Comparison of ENCODE assay signal across 8 cellular contexts in genomic region chr1:33634806-33635205, GRCh38.
A peak's percentile ranks its signal among the peaks of the same experiment; 100 is the strongest.
DNase-seq lines count a peak whose midpoint lies in the region; ATAC-seq, FAIRE-seq and TF ChIP-seq lines count a peak whose summit lies in the region.

No MANE protein-coding gene starts in this region.

- no peaks in the 10 kb centered on the region for H3K36me3 Mint-ChIP-seq in activated CD8-positive, alpha-beta T cell treated with anti-CD3 and anti-CD28 coated beads, Interleukin-2, amount 10 ng/mL, durations not matched to agents 7 days and 5 days (ENCODE audit: low read depth)

- TF ChIP-seq CTCF in D721Med (IDR thresholded peaks at IDR 0.05; ENCODE audit: insufficient read depth, missing control alignments), result peak; percentile 51
- peak; percentile 67 for TF ChIP-seq CTCF in HL-60 (IDR thresholded peaks at IDR 0.05; ENCODE audit: insufficient read depth, low read length)
- TF ChIP-seq CTCF in suprapubic skin (IDR thresholded peaks at IDR 0.05), result peak; percentile 16 to 51

- peaks cover 26% of the 10 kb centered on the region for H3K27me3 Mint-ChIP-seq in activated CD8-positive, alpha-beta T cell treated with anti-CD3 and anti-CD28 coated beads, Interleukin-2, amount 10 ng/mL, durations not matched to agents 7 days and 5 days (ENCODE audit: low read depth)

- no peak for ATAC-seq in activated CD8-positive, alpha-beta T cell treated with anti-CD3 and anti-CD28 coated beads, Interleukin-2, amount 10 ng/mL, durations not matched to agents 7 days and 5 days
- ATAC-seq in GM21447 (IDR thresholded peaks at IDR 0.05; ENCODE audit: unreplicated experiment), result no peak
- ATAC-seq in GM18858 (IDR thresholded peaks at IDR 0.05; ENCODE audit: unreplicated experiment), result no peak

- no peak for TF ChIP-seq POLR2A in suprapubic skin (IDR thresholded peaks at IDR 0.05)

- FAIRE-seq in D721Med (lab: Jason Lieb, UNC), result no peak

- H3K9me3 ChIP-seq in suprapubic skin, result no peaks in the 10 kb centered on the region

- H3K27ac ChIP-seq in HL-60 (replicated peaks), result no peak overlapping the region
- no peak overlapping the region for H3K27ac ChIP-seq in suprapubic skin

- H3K36me3 ChIP-seq in suprapubic skin, result no peaks in the 10 kb centered on the region

- H3K4me1 ChIP-seq in suprapubic skin, result peaks cover 7% of the 10 kb centered on the region

- H3K4me1 Mint-ChIP-seq in activated CD8-positive, alpha-beta T cell treated with anti-CD3 and anti-CD28 coated beads, Interleukin-2, amount 10 ng/mL, durations not matched to agents 7 days and 5 days (ENCODE audit: low read depth), result no peaks in the 10 kb centered on the region

- CTCF ChIA-PET in activated CD8-positive, alpha-beta T cell treated with anti-CD3 and anti-CD28 coated beads, Interleukin-2, amount 10 ng/mL, durations not matched to agents 7 days and 5 days (lab: Charles Lee), result interaction anchor here (1.1 to 3.8 kb wide), 5 partner anchors 11 to 1108 kb away, joined by 3 to 28 read pairs (median 8); no protein-coding TSS in a partner anchor

- POLR2A ChIA-PET in activated CD8-positive, alpha-beta T cell treated with anti-CD3 and anti-CD28 coated beads, Interleukin-2, amount 10 ng/mL, durations not matched to agents 7 days and 5 days (lab: Charles Lee), result no interaction called here

- no peak overlapping the region for H3K27ac Mint-ChIP-seq in activated CD8-positive, alpha-beta T cell treated with anti-CD3 and anti-CD28 coated beads, Interleukin-2, amount 10 ng/mL, durations not matched to agents 7 days and 5 days

- no peak for TF ChIP-seq EP300 in suprapubic skin (IDR thresholded peaks at IDR 0.05)

- H3K27me3 ChIP-seq in HL-60 (ENCODE audit: insufficient read depth, poor library complexity, severe bottlenecking) (no peaks in the 10 kb centered on the region), suprapubic skin (peaks cover 21% of the 10 kb centered on the region)

- H3K9me3 Mint-ChIP-seq in activated CD8-positive, alpha-beta T cell treated with anti-CD3 and anti-CD28 coated beads, Interleukin-2, amount 10 ng/mL, durations not matched to agents 7 days and 5 days (ENCODE audit: insufficient read depth), result no peaks in the 10 kb centered on the region

- 10% methylated on average over 9 of the region's 9 CpGs for WGBS in suprapubic skin

- H3K4me3 Mint-ChIP-seq in activated CD8-positive, alpha-beta T cell treated with anti-CD3 and anti-CD28 coated beads, Interleukin-2, amount 10 ng/mL, durations not matched to agents 7 days and 5 days, result no peak overlapping the region

- DNase-seq in D721Med (ENCODE audit: insufficient read length, low spot score), result no peak
- peak; percentile 13 to 28 for DNase-seq in HL-60 (ENCODE audit: low read depth in 1 of 2, low spot score in 1 of 2)
- DNase-seq in activated CD8-positive, alpha-beta T cell treated with anti-CD3 and anti-CD28 coated beads, Interleukin-2, amount 10 ng/mL, durations not matched to agents 7 days and 5 days, result peak; percentile 40
- DNase-seq in hepatic stellate cell (ENCODE audit: low spot score), result peak; percentile 46
- DNase-seq in suprapubic skin (ENCODE audit: low spot score in 2 of 2), result no peak
- no peak for DNase-seq in activated CD8-positive, alpha-beta memory T cell treated with anti-CD3 and anti-CD28 coated beads, Interleukin-2, amount 50 U/mL, for 48 hours

- H3K4me3 ChIP-seq in HL-60 (replicated peaks; ENCODE audit: insufficient read depth, low read length), result no peak overlapping the region
- no peak overlapping the region for H3K4me3 ChIP-seq in suprapubic skin

Comparison
In these comparisons a context has a peak if more than half of its experiments do, and no peak if none do; other contexts are left out.
1. DNase-seq: peak in HL-60 (2 of 2), activated CD8-positive, alpha-beta T cell treated with anti-CD3 and anti-CD28 coated beads, Interleukin-2, amount 10 ng/mL, durations not matched to agents 7 days and 5 days (single experiment) and hepatic stellate cell (single experiment); none in D721Med (single experiment), suprapubic skin (0 of 2) and activated CD8-positive, alpha-beta memory T cell treated with anti-CD3 and anti-CD28 coated beads, Interleukin-2, amount 50 U/mL, for 48 hours (single experiment).
2. Peak in every context shown above with its lines, with median percentiles within 50 percentile points of each other: CTCF ChIP-seq.